In the genomic region with DNA sequence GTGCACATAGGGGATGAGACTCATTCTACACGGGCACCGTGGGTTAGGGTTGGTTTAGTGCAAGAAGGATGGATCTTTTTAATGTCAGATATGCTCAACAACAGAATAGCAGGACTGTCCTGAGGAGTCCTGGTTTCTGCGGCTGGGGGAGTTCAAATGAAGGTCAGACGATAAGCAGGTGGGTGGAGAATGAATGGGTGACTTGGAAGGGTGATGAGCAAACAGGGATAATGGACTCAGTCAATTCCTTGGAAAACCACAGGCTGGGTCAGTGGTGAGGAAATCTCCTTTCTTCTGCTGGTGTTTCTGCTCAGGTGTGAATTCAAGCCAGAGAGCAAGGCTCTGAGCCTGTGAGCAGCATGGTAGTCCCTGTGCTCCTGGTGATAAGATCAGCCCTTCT, we compare ENCODE assay signal across 29 cellular contexts. TPM values are rescaled to one million over a fixed set of nuclear protein-coding genes. Genes with fewer than 3 reads are reported as not detected.
A peak's percentile ranks its signal among the peaks of the same experiment; 100 is the strongest.
DNase-seq lines count a peak whose midpoint lies in the region; ATAC-seq, FAIRE-seq and TF ChIP-seq lines count a peak whose summit lies in the region.
"Had no signal": no experiment of that assay in that cellular context is flagged by ENCODE, and none has a peak within 500 bp of the region (broad histone marks: within the 10 kb centered on the region; RNA-seq: fewer than 3 reads in every experiment).

No MANE protein-coding gene starts in this region.

- no peak overlapping the region for H3K4me3 Mint-ChIP-seq in activated T-helper 17 cell treated with anti-CD3 and anti-CD28 coated beads, Interleukin-2, amount 50 U/mL, for 72 hours
- H3K4me3 Mint-ChIP-seq in immature natural killer cell (no peak overlapping the region), natural killer cell (no peak overlapping the region)
- H3K4me3 Mint-ChIP-seq: activated B cell treated with CpG ODN at 0.5 μM for 24 hours; naive thymus-derived CD4-positive, alpha-beta T cell had no signal

- intact Hi-C loops in natural killer cell (cut with micrococcal nuclease) = no loop called here

- FAIRE-seq in HTR-8/SVneo (lab: Jason Lieb, UNC) = no peak
- FAIRE-seq: GM12891 had no signal

- H3K36me3 Mint-ChIP-seq in activated T-helper 17 cell treated with anti-CD3 and anti-CD28 coated beads, Interleukin-2, amount 50 U/mL, for 72 hours (ENCODE audit: low read depth) = no peaks in the 10 kb centered on the region
- H3K36me3 Mint-ChIP-seq in immature natural killer cell (peaks cover 8 to 15% (median 14%) of the 10 kb centered on the region in 3 donors), natural killer cell (no peaks in the 10 kb centered on the region)

- TF ChIP-seq CTCF in AG04450 (IDR thresholded peaks at IDR 0.05; ENCODE audit: low read depth, low read length) (no peak), natural killer cell (IDR thresholded peaks at IDR 0.05) (no peak)

- H3K4me3 ChIP-seq in AG04450 (ENCODE audit: low read depth, low read length) = no peak overlapping the region
- H3K4me3 ChIP-seq: ascending aorta, BLaER1, heart left ventricle, thoracic aorta, vagina had no signal

- no peaks in the 10 kb centered on the region for H3K27me3 Mint-ChIP-seq in activated T-helper 17 cell treated with anti-CD3 and anti-CD28 coated beads, Interleukin-2, amount 50 U/mL, for 72 hours
- peaks cover 0 to 8% (median 1%) of the 10 kb centered on the region in 3 donors for H3K27me3 Mint-ChIP-seq in immature natural killer cell (ENCODE audit: low read depth in 3 of 3)
- no peaks in the 10 kb centered on the region for H3K27me3 Mint-ChIP-seq in natural killer cell (ENCODE audit: low read depth in 2 of 2)
- H3K27me3 Mint-ChIP-seq: activated B cell treated with CpG ODN at 0.5 μM for 24 hours; naive thymus-derived CD4-positive, alpha-beta T cell had no signal

- no peaks in the 10 kb centered on the region; the same call in 1 of the 2 replicates for H3K9me3 ChIP-seq in AG04450 (ENCODE audit: control insufficient read depth, insufficient read depth, low read length)
- H3K9me3 ChIP-seq: ascending aorta, BLaER1, heart left ventricle, thoracic aorta, vagina had no signal

- DNase-seq in AG04450 (ENCODE audit: low read depth, low spot score) (no peak), HTR-8/SVneo (ENCODE audit: insufficient read length, low spot score) (peak; percentile 15), hepatic stellate cell (ENCODE audit: low spot score) (peak; percentile 17), immature natural killer cell (no peak), natural killer cell (no peak)
- DNase-seq: activated B cell treated with CpG ODN at 0.5 μM for 24 hours; activated CD4-positive, alpha-beta T cell treated with anti-CD3 and anti-CD28 coated beads, Interleukin-2, amount 50 U/mL, for 4 hours; COR-L47; DMS79 treated with DMSO at 0.1 percent for 48 hours; heart left ventricle; naive thymus-derived CD4-positive, alpha-beta T cell; NCI-H1694; NCI-H2171 treated with DMSO at 0.1 percent for 48 hours; NCI-H748 treated with DMSO at 0.1 percent for 48 hours; stimulated activated CD4-positive, alpha-beta T cell treated with anti-CD3 and anti-CD28 coated beads, Interleukin-12 subunit alpha, Interleukin-12 subunit beta, amount 100 ng/mL, for 4 hours; stimulated activated CD4-positive, alpha-beta T cell treated with anti-CD3 and anti-CD28 coated beads, Interleukin-4, amount 100 ng/mL, for 4 hours; stimulated activated naive CD4-positive, alpha-beta T cell treated with Interleukin-2 at 50 U/mL for 16 hours; SW 1271 had no signal

- peaks cover 2% of the 10 kb centered on the region for H3K4me1 Mint-ChIP-seq in activated T-helper 17 cell treated with anti-CD3 and anti-CD28 coated beads, Interleukin-2, amount 50 U/mL, for 72 hours
- H3K4me1 Mint-ChIP-seq in immature natural killer cell (peaks cover 4 to 6% of the 10 kb centered on the region in 2 donors), natural killer cell (peaks cover 5 to 11% of the 10 kb centered on the region in 2 donors)
- H3K4me1 Mint-ChIP-seq: activated B cell treated with CpG ODN at 0.5 μM for 24 hours had no signal

- no peak for ATAC-seq in activated T-helper 17 cell treated with anti-CD3 and anti-CD28 coated beads, Interleukin-2, amount 50 U/mL, for 72 hours (replicated peaks)
- ATAC-seq in GM19467 (IDR thresholded peaks at IDR 0.05; ENCODE audit: unreplicated experiment) (no peak), HG02870 (IDR thresholded peaks at IDR 0.05; ENCODE audit: unreplicated experiment) (no peak), natural killer cell (no peak)
- ATAC-seq: activated naive CD4-positive, alpha-beta T cell treated with anti-CD3 and anti-CD28 coated beads, Interleukin-2, amount 50 U/mL, for 72 hours; heart left ventricle; naive thymus-derived CD4-positive, alpha-beta T cell; Right ventricle myocardium inferior had no signal

- no peaks in the 10 kb centered on the region for H3K27me3 ChIP-seq in AG04450 (ENCODE audit: control insufficient read depth, insufficient read depth, low read length)
- H3K27me3 ChIP-seq: ascending aorta, BLaER1, heart left ventricle, vagina had no signal

- H3K27ac ChIP-seq in AG04450 (ENCODE audit: low read depth, low read length) = peak overlapping the region; percentile 48
- H3K27ac ChIP-seq: ascending aorta, BLaER1, heart left ventricle, thoracic aorta, vagina had no signal

- no peaks in the 10 kb centered on the region for H3K9me3 Mint-ChIP-seq in activated T-helper 17 cell treated with anti-CD3 and anti-CD28 coated beads, Interleukin-2, amount 50 U/mL, for 72 hours
- H3K9me3 Mint-ChIP-seq in immature natural killer cell (no peaks in the 10 kb centered on the region), natural killer cell (no peaks in the 10 kb centered on the region)
- H3K9me3 Mint-ChIP-seq: activated B cell treated with CpG ODN at 0.5 μM for 24 hours; activated naive CD4-positive, alpha-beta T cell treated with anti-CD3 and anti-CD28 coated beads, Interleukin-2, amount 50 U/mL, for 72 hours; activated T-helper 2 cell treated with anti-CD3 and anti-CD28 coated beads, Interferon-gamma antibody, Interleukin-2, Interleukin-4, amounts not matched to agents 10 μg/mL and 5 μg/mL and 100 μg/mL, durations not matched to agents 14 hours and 24 hours and 36 hours; naive thymus-derived CD4-positive, alpha-beta T cell had no signal

- POLR2A ChIA-PET in AG04450 (lab: Yijun Ruan, JAX) = no interaction called here

- peak overlapping the region; percentile 10 for H3K27ac Mint-ChIP-seq in activated T-helper 17 cell treated with anti-CD3 and anti-CD28 coated beads, Interleukin-2, amount 50 U/mL, for 72 hours
- H3K27ac Mint-ChIP-seq in immature natural killer cell = peak overlapping the region in 1 of 6 donors; percentile 38
- no peak overlapping the region for H3K27ac Mint-ChIP-seq in natural killer cell
- H3K27ac Mint-ChIP-seq: activated B cell treated with CpG ODN at 0.5 μM for 24 hours; activated T-helper 2 cell treated with anti-CD3 and anti-CD28 coated beads, Interferon-gamma antibody, Interleukin-2, Interleukin-4, amounts not matched to agents 10 μg/mL and 5 μg/mL and 100 μg/mL, durations not matched to agents 14 hours and 24 hours and 36 hours; naive thymus-derived CD4-positive, alpha-beta T cell had no signal

- CTCF ChIA-PET in AG04450 (lab: Charles Lee) = no interaction called here

RNA-seq across cellular contexts. Expression of gene MESD, which starts 59.9 kb away (rescaled TPM):
- 19.1 and 23.9 TPM in 2 replicates for polyA plus RNA-seq in AG04450 (2011; rRNA removed)
- polyA minus RNA-seq in AG04450 (2011; rRNA and poly(A)+ RNA removed) = 8.4 and 12.4 TPM in 2 replicates
- 10 to 100 TPM; 22.0 to 28.4 TPM for total RNA-seq in activated T-helper 17 cell treated with anti-CD3 and anti-CD28 coated beads, Interleukin-2, amount 50 U/mL, for 72 hours
- polyA plus RNA-seq in immature natural killer cell = 10 to 100 TPM; 22.3 to 39.6 (median 32.1) TPM
- total RNA-seq in natural killer cell = 10 to 100 TPM; 14.7 to 26.0 (median 24.5) TPM

Comparison
In these comparisons a context has a peak if more than half of its experiments do, and no peak if none do; other contexts are left out.
1. DNase-seq: peak in HTR-8/SVneo (single experiment) and hepatic stellate cell (single experiment); none in AG04450 (single experiment), immature natural killer cell (0 of 3) and natural killer cell (single experiment).